24 cellular contexts compared by ENCODE assay signal in genomic region chr11:68367252-68367651, GRCh38.
"Had no signal": no experiment of that assay in that cellular context is flagged by ENCODE, and none has a peak within 500 bp of the region (broad histone marks: within the 10 kb centered on the region; RNA-seq: fewer than 3 reads in every experiment).

No MANE protein-coding gene starts in this region.

- H3K27me3 Mint-ChIP-seq: activated CD4-positive, alpha-beta T cell treated with anti-CD3 and anti-CD28 coated beads, Interleukin-2, amount 10 ng/mL, durations not matched to agents 7 days and 5 days; activated naive CD8-positive, alpha-beta T cell treated with anti-CD3 and anti-CD28 coated beads, Interleukin-2, amount 10 ng/mL, durations not matched to agents 7 days and 5 days; activated T-cell treated with anti-CD3 and anti-CD28 coated beads, Interleukin-2, amount 50 U/mL, for 24 hours; activated T-helper 17 cell treated with anti-CD3 and anti-CD28 coated beads, Interleukin-2, amount 50 U/mL, for 72 hours had no signal

- DNase-seq: activated CD4-positive, alpha-beta T cell treated with anti-CD3 and anti-CD28 coated beads, Interleukin-2, amount 10 ng/mL, durations not matched to agents 7 days and 5 days; activated CD4-positive, CD25-positive, alpha-beta regulatory T cell treated with anti-CD3 and anti-CD28 coated beads, Interleukin-2, amount 50 U/mL, for 72 hours; activated naive CD8-positive, alpha-beta T cell treated with anti-CD3 and anti-CD28 coated beads, Interleukin-2, amount 10 ng/mL, durations not matched to agents 7 days and 5 days; activated T-cell treated with anti-CD3 and anti-CD28 coated beads, Interleukin-2, amount 50 U/mL, for 24 hours; amygdala; dermis blood vessel endothelial cell; effector CD8-positive, alpha-beta T cell; erythroblast; foreskin fibroblast; immature natural killer cell; kidney glomerular epithelial cell; left ventricle myocardium inferior; naive thymus-derived CD8-positive, alpha-beta T cell; stimulated activated CD4-positive, alpha-beta T cell treated with anti-CD3 and anti-CD28 coated beads, Interleukin-1b, Interleukin-23, amount 100 ng/mL, for 48 hours; stomach; uterus had no signal

- H3K36me3 Mint-ChIP-seq: immature natural killer cell; stimulated activated effector memory CD8-positive, alpha-beta T cell treated with anti-CD3 and anti-CD28 coated beads, Interleukin-12 subunit alpha, Interleukin-12 subunit beta, amount 100 ng/mL, for 72 hours had no signal

- H3K4me2 ChIP-seq: hepatocyte had no signal

- H3K36me3 ChIP-seq: cardiac muscle cell, uterus had no signal

- H3K4me3 Mint-ChIP-seq: activated CD4-positive, alpha-beta T cell treated with anti-CD3 and anti-CD28 coated beads, Interleukin-2, amount 10 ng/mL, durations not matched to agents 7 days and 5 days; activated naive CD8-positive, alpha-beta T cell treated with anti-CD3 and anti-CD28 coated beads, Interleukin-2, amount 10 ng/mL, durations not matched to agents 7 days and 5 days; activated T-cell treated with anti-CD3 and anti-CD28 coated beads, Interleukin-2, amount 50 U/mL, for 24 hours; activated T-helper 17 cell treated with anti-CD3 and anti-CD28 coated beads, Interleukin-2, amount 50 U/mL, for 72 hours; immature natural killer cell; mesothelial cell of epicardium; naive thymus-derived CD8-positive, alpha-beta T cell; stimulated activated effector memory CD8-positive, alpha-beta T cell treated with anti-CD3 and anti-CD28 coated beads, Interleukin-12 subunit alpha, Interleukin-12 subunit beta, amount 100 ng/mL, for 72 hours had no signal

- H3K4me3 ChIP-seq: cardiac muscle cell, hepatocyte, left ventricle myocardium inferior, pancreas, stomach, suprapubic skin, uterus had no signal

- H3K27ac Mint-ChIP-seq: activated CD4-positive, alpha-beta T cell treated with anti-CD3 and anti-CD28 coated beads, Interleukin-2, amount 10 ng/mL, durations not matched to agents 7 days and 5 days; activated naive CD8-positive, alpha-beta T cell treated with anti-CD3 and anti-CD28 coated beads, Interleukin-2, amount 10 ng/mL, durations not matched to agents 7 days and 5 days; activated T-cell treated with anti-CD3 and anti-CD28 coated beads, Interleukin-2, amount 50 U/mL, for 24 hours; activated T-helper 17 cell treated with anti-CD3 and anti-CD28 coated beads, Interleukin-2, amount 50 U/mL, for 72 hours; immature natural killer cell; mesothelial cell of epicardium; stimulated activated effector memory CD8-positive, alpha-beta T cell treated with anti-CD3 and anti-CD28 coated beads, Interleukin-12 subunit alpha, Interleukin-12 subunit beta, amount 100 ng/mL, for 72 hours had no signal

- H3K9me3 Mint-ChIP-seq: activated naive CD8-positive, alpha-beta T cell treated with anti-CD3 and anti-CD28 coated beads, Interleukin-2, amount 10 ng/mL, durations not matched to agents 7 days and 5 days; activated T-cell treated with anti-CD3 and anti-CD28 coated beads, Interleukin-2, amount 50 U/mL, for 24 hours; activated T-helper 17 cell treated with anti-CD3 and anti-CD28 coated beads, Interleukin-2, amount 50 U/mL, for 72 hours; immature natural killer cell; mesothelial cell of epicardium; naive thymus-derived CD8-positive, alpha-beta T cell; stimulated activated effector memory CD8-positive, alpha-beta T cell treated with anti-CD3 and anti-CD28 coated beads, Interleukin-12 subunit alpha, Interleukin-12 subunit beta, amount 100 ng/mL, for 72 hours had no signal

- H3K27ac ChIP-seq: cardiac muscle cell, hepatocyte, left ventricle myocardium inferior, pancreas, suprapubic skin, uterus, VCaP had no signal

- H3K9me3 ChIP-seq: left ventricle myocardium inferior, pancreas, stomach, suprapubic skin, uterus had no signal

- H3K27me3 ChIP-seq: cardiac muscle cell, hepatocyte, pancreas, stomach, suprapubic skin, uterus had no signal

- H2AFZ ChIP-seq: hepatocyte had no signal

- H3K4me1 Mint-ChIP-seq: activated T-helper 17 cell treated with anti-CD3 and anti-CD28 coated beads, Interleukin-2, amount 50 U/mL, for 72 hours; immature natural killer cell had no signal

- FAIRE-seq: pancreas had no signal
